8 cellular contexts compared by ENCODE assay signal in genomic region chr6:138454976-138455706, GRCh38. TPM values are rescaled to one million over a fixed set of nuclear protein-coding genes. Genes with fewer than 3 reads are reported as not detected.
DNase-seq lines count a peak whose midpoint lies in the region; ATAC-seq and TF ChIP-seq lines count a peak whose summit lies in the region.

No MANE protein-coding gene starts in this region.

- TF ChIP-seq CTCF in RWPE1 (conservative IDR thresholded peaks at IDR 0.05; ENCODE audit: low read depth) (no peak), breast epithelium (IDR thresholded peaks at IDR 0.05) (no peak), CD14-positive monocyte (IDR thresholded peaks at IDR 0.05) (no peak), esophagus muscularis mucosa (IDR thresholded peaks at IDR 0.05) (no peak)

- H3K4me3 Mint-ChIP-seq in CD14-positive monocyte: peak overlapping the region in 1 of 2 donors; percentile 31

- 84% methylated on average over 9 of the region's 9 CpGs for WGBS in esophagus muscularis mucosa

- no peak for TF ChIP-seq POLR2A in breast epithelium (IDR thresholded peaks at IDR 0.05)
- no peak for TF ChIP-seq POLR2A in esophagus muscularis mucosa (IDR thresholded peaks at IDR 0.05; ENCODE audit: low read depth)

- H3K27ac Mint-ChIP-seq in CD14-positive monocyte: no peak overlapping the region

- no peak for DNase-seq in RWPE1 (ENCODE audit: low spot score)
- DNase-seq in breast epithelium (ENCODE audit: low spot score in 2 of 2): peak in 1 of 2 donors; percentile 70
- peak; percentile 53 for DNase-seq in stimulated activated CD4-positive, alpha-beta T cell treated with anti-CD3 and anti-CD28 coated beads, Interleukin-1b, Interleukin-23, amount 100 ng/mL, for 48 hours
- DNase-seq in CD14-positive monocyte (ENCODE audit: low spot score): no peak
- DNase-seq in GM19238 (ENCODE audit: insufficient read length, low spot score): no peak
- DNase-seq in GOT3 (lab: John Stamatoyannopoulos, UW): no peak
- DNase-seq in esophagus muscularis mucosa (ENCODE audit: extremely low spot score): no peak

- H3K36me3 ChIP-seq in breast epithelium (no peaks in the 10 kb centered on the region), esophagus muscularis mucosa (no peaks in the 10 kb centered on the region)

- H3K36me3 Mint-ChIP-seq in CD14-positive monocyte: no peaks in the 10 kb centered on the region

- CTCF ChIA-PET in RWPE1 (lab: Yijun Ruan, JAX): interaction anchor here (0.6 to 2.0 kb wide), 3 partner anchors 15 to 70 kb away, joined by 3 to 6 read pairs (median 4); no protein-coding TSS in a partner anchor

- H3K9me3 ChIP-seq in breast epithelium (no peaks in the 10 kb centered on the region), esophagus muscularis mucosa (no peaks in the 10 kb centered on the region)

- H3K9me3 Mint-ChIP-seq in CD14-positive monocyte: peaks cover 0 to 3% (median 0%) of the 10 kb centered on the region in 7 donors

- H3K4me3 ChIP-seq in breast epithelium (peak overlapping the region in 2 of 3 donors; percentile 11 to 27), esophagus muscularis mucosa (no peak overlapping the region)

- peaks cover 21% of the 10 kb centered on the region for H3K4me1 Mint-ChIP-seq in CD14-positive monocyte

- peak overlapping the region; percentile 84 for H3K27ac ChIP-seq in RWPE1
- H3K27ac ChIP-seq in breast epithelium: peak overlapping the region; percentile 36 to 56
- no peak overlapping the region for H3K27ac ChIP-seq in esophagus muscularis mucosa (replicated peaks in 1 of 4)

- TF ChIP-seq EP300 in esophagus muscularis mucosa (IDR thresholded peaks at IDR 0.05): no peak

- H3K27me3 ChIP-seq in breast epithelium: no peaks in the 10 kb centered on the region
- H3K27me3 ChIP-seq in esophagus muscularis mucosa: no peaks in the 10 kb centered on the region

- peak; percentile 51 for ATAC-seq in GM21717 (IDR thresholded peaks at IDR 0.05; ENCODE audit: unreplicated experiment)

- POLR2A ChIA-PET in RWPE1 (lab: Yijun Ruan, JAX; ENCODE audit: low non-redundant PET): no interaction called here

- H3K27me3 Mint-ChIP-seq in CD14-positive monocyte (ENCODE audit: low read depth in 3 of 3): no peaks in the 10 kb centered on the region

- peaks cover 0 to 8% of the 10 kb centered on the region in 2 donors for H3K4me1 ChIP-seq in breast epithelium
- no peaks in the 10 kb centered on the region for H3K4me1 ChIP-seq in esophagus muscularis mucosa

- intact Hi-C loops in breast epithelium (cut with DNase I; ENCODE audit: low total_unique reads) (no loop called here), CD14-positive monocyte (cut with micrococcal nuclease) (loop anchor here in 1 of 2 donors (10.0 kb wide), 1 partner anchor 50 kb away; no protein-coding TSS in a partner anchor), esophagus muscularis mucosa (cut with DNase I) (no loop called here)

RNA-seq across cellular contexts. Expression of gene NHSL1, which starts 44.2 kb away (rescaled TPM):
- 10 to 100 TPM; 15.4 to 17.4 (median 16.5) TPM for total RNA-seq in breast epithelium
- polyA plus RNA-seq in CD14-positive monocyte: under 1 TPM; 0.06 to 0.51 TPM
- 10 to 100 TPM in 3 of 4 donors, 1 to 10 TPM in 1; 8.6 to 15.6 (median 11.7) TPM for total RNA-seq in esophagus muscularis mucosa

RNA-seq across cellular contexts. Expression of gene HEBP2, which starts 51.1 kb away (rescaled TPM):
- total RNA-seq in breast epithelium (100 to 1,000 TPM in 1 of 3 donors, 10 to 100 TPM in 2; 66.2 to 321 (median 72.6) TPM), esophagus muscularis mucosa (100 to 1,000 TPM in 2 of 4 donors, 10 to 100 TPM in 2; 90.1 to 135 (median 104) TPM)
- polyA plus RNA-seq in CD14-positive monocyte: 10 to 100 TPM; 96.8 to 97.5 TPM

Comparison
In these comparisons a context has a peak if more than half of its experiments do, and no peak if none do; other contexts are left out.
1. H3K27ac ChIP-seq: peak in RWPE1 (single experiment) and breast epithelium (2 of 2); none in esophagus muscularis mucosa (0 of 4).
2. H3K4me3 ChIP-seq: peak in breast epithelium (2 of 3); none in esophagus muscularis mucosa (0 of 4).